11 cellular contexts compared by ENCODE assay signal in the genomic region with DNA sequence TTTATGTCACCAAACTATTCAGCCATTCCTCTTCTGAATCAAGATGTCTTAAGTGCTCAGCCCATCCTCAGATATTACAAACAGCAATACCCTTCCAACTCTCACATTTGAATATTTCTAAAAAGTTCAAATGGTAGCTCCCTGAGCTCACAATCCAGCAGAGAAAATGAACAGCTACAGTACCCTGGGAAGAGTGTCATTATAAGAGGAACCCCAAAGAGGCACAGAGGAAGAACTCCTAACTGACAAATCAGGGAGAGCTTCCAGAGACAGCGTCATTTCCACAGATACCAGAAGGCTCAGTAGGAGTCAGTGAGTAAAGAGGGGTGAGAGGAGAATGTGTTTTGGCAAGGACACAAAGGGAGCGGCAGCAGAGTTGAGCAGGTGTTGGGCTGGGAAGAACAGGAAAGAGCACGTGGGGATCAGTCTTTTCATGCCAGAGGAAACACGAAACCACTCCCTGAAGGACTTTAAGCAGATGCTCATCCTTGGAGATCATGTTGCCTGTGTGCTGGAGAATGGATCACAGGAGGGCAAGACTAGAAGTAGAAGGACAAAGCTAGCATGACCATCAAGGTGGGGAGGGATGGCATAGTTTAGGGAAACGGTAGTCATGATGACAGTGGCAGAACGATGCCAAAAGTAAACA. TPM values are rescaled to one million over a fixed set of nuclear protein-coding genes. Genes with fewer than 3 reads are reported as not detected.
DNase-seq lines count a peak whose midpoint lies in the region; ATAC-seq and TF ChIP-seq lines count a peak whose summit lies in the region.
"Had no signal": no experiment of that assay in that cellular context is flagged by ENCODE, and none has a peak within 500 bp of the region (broad histone marks: within the 10 kb centered on the region; RNA-seq: fewer than 3 reads in every experiment).

No MANE protein-coding gene starts in this region.

- H3K4me3 ChIP-seq in right cardiac atrium (ENCODE audit: low read length) = no peak overlapping the region
- H3K4me3 ChIP-seq in fibroblast of lung (replicated peaks in 1 of 4; ENCODE audit: control extremely low read depth in 1 of 4, insufficient read depth in 1 of 4, low read depth in 3 of 4, low read length in 4 of 4) = no peak overlapping the region
- H3K4me3 ChIP-seq: colonic mucosa had no signal

- no peak overlapping the region for H3K4me2 ChIP-seq in fibroblast of lung (ENCODE audit: extremely low read depth, insufficient read depth, low read length)

- no peaks in the 10 kb centered on the region for H3K79me2 ChIP-seq in fibroblast of lung (ENCODE audit: control insufficient read depth, insufficient read depth, low read length)

- H3K4me3 Mint-ChIP-seq in type B pancreatic cell = no peak overlapping the region
- no peak overlapping the region for H3K4me3 Mint-ChIP-seq in Calu3 (ENCODE audit: low read depth, unreplicated experiment)
- H3K4me3 Mint-ChIP-seq: activated CD8-positive, alpha-beta memory T cell treated with anti-CD3 and anti-CD28 coated beads, Interleukin-2, amount 10 ng/mL, durations not matched to agents 7 days and 5 days had no signal

- H3K9me3 Mint-ChIP-seq in type B pancreatic cell (no peaks in the 10 kb centered on the region), Calu3 (ENCODE audit: low read depth, unreplicated experiment) (no peaks in the 10 kb centered on the region)

- TF ChIP-seq CTCF in fibroblast of lung (conservative IDR thresholded peaks at IDR 0.05 in 1 of 2, IDR thresholded peaks at IDR 0.05 in 1 of 2; ENCODE audit: low read depth in 1 of 2, low read length in 2 of 2) (no peak), type B pancreatic cell (conservative IDR thresholded peaks at IDR 0.05) (no peak), Calu3 (IDR thresholded peaks at IDR 0.05; ENCODE audit: unreplicated experiment) (no peak)

- H3K27ac ChIP-seq in right cardiac atrium (ENCODE audit: low read length) (peak overlapping the region; percentile 83), fibroblast of lung (ENCODE audit: insufficient read depth, low read length) (no peak overlapping the region)
- H3K27ac ChIP-seq: colonic mucosa had no signal

- no peak overlapping the region for H3K27ac Mint-ChIP-seq in type B pancreatic cell
- no peak overlapping the region for H3K27ac Mint-ChIP-seq in Calu3 (ENCODE audit: unreplicated experiment)
- H3K27ac Mint-ChIP-seq: activated CD8-positive, alpha-beta memory T cell treated with anti-CD3 and anti-CD28 coated beads, Interleukin-2, amount 10 ng/mL, durations not matched to agents 7 days and 5 days had no signal

- 55% methylated on average over 6 of the region's 6 CpGs for WGBS in right cardiac atrium

- H3K4me1 Mint-ChIP-seq in type B pancreatic cell (ENCODE audit: unreplicated experiment) (peaks cover 28% of the 10 kb centered on the region), Calu3 (ENCODE audit: low read depth, unreplicated experiment) (peaks cover 9% of the 10 kb centered on the region)

- H2AFZ ChIP-seq in fibroblast of lung (ENCODE audit: low read length) = no peak overlapping the region

- intact Hi-C loops in right cardiac atrium (cut with DNase I) (no loop called here), Right ventricle myocardium superior (cut with DNase I) (no loop called here), Calu3 (cut with micrococcal nuclease; ENCODE audit: unreplicated experiment) (no loop called here)

- CTCF ChIA-PET in Calu3 (lab: Charles Lee) = interaction anchor here (0.5 kb wide), 1 partner anchor 349 kb away, joined by 4 read pairs; no protein-coding TSS in a partner anchor

- ATAC-seq in right cardiac atrium (peak; percentile 15 to 40), Right ventricle myocardium superior (ENCODE audit: poor library complexity) (no peak), GM18520 (IDR thresholded peaks at IDR 0.05; ENCODE audit: unreplicated experiment) (no peak)
- ATAC-seq: activated CD8-positive, alpha-beta memory T cell treated with anti-CD3 and anti-CD28 coated beads, Interleukin-2, amount 10 ng/mL, durations not matched to agents 7 days and 5 days had no signal

- BruUV-seq in Calu3 (replicated peaks; lab: Mats Ljungman, UMichigan) = no TSS peak

- no peaks in the 10 kb centered on the region for H4K20me1 ChIP-seq in fibroblast of lung (ENCODE audit: control insufficient read depth, extremely low read depth, insufficient read depth, low read length)

- no peaks in the 10 kb centered on the region for H3K36me3 ChIP-seq in fibroblast of lung (ENCODE audit: control insufficient read depth, insufficient read depth, low read length)
- H3K36me3 ChIP-seq: colonic mucosa had no signal

- H3K4me1 ChIP-seq in right cardiac atrium (ENCODE audit: control insufficient read depth, insufficient read depth, low read length) (peaks cover 16% of the 10 kb centered on the region), fibroblast of lung (ENCODE audit: control insufficient read depth, extremely low read depth, insufficient read depth, low read length) (peaks cover 25% of the 10 kb centered on the region)
- H3K4me1 ChIP-seq: colonic mucosa had no signal

- H3K27me3 Mint-ChIP-seq in type B pancreatic cell = peaks cover 25% of the 10 kb centered on the region
- H3K27me3 Mint-ChIP-seq in Calu3 (ENCODE audit: unreplicated experiment) = peaks cover 48% of the 10 kb centered on the region

- DNase-seq in right cardiac atrium = no peak
- DNase-seq in Right ventricle myocardium superior = no peak
- peak; percentile 98 for DNase-seq in NCI-H69 (lab: John Stamatoyannopoulos, UW)
- peak; percentile 24 to 83 for DNase-seq in fibroblast of lung (ENCODE audit: low read depth in 2 of 2)
- DNase-seq in type B pancreatic cell (ENCODE audit: extremely low spot score, unreplicated experiment) = peak; percentile 10
- DNase-seq in Kasumi-1 (lab: John Stamatoyannopoulos, UW) = no peak
- no peak for DNase-seq in Calu3
- DNase-seq: activated CD8-positive, alpha-beta memory T cell treated with anti-CD3 and anti-CD28 coated beads, Interleukin-2, amount 10 ng/mL, durations not matched to agents 7 days and 5 days; colonic mucosa; KG1 had no signal

- peaks cover 5% of the 10 kb centered on the region for H3K36me3 Mint-ChIP-seq in type B pancreatic cell
- H3K36me3 Mint-ChIP-seq in Calu3 (ENCODE audit: insufficient read depth, unreplicated experiment) = peaks cover 14% of the 10 kb centered on the region
- H3K36me3 Mint-ChIP-seq: activated CD8-positive, alpha-beta memory T cell treated with anti-CD3 and anti-CD28 coated beads, Interleukin-2, amount 10 ng/mL, durations not matched to agents 7 days and 5 days had no signal

- no peak overlapping the region for H3K9ac ChIP-seq in fibroblast of lung (ENCODE audit: insufficient read depth, low read length)

- H3K9me3 ChIP-seq in right cardiac atrium (ENCODE audit: control insufficient read depth, low read length) = no peaks in the 10 kb centered on the region
- no peaks in the 10 kb centered on the region for H3K9me3 ChIP-seq in fibroblast of lung (ENCODE audit: control insufficient read depth, insufficient read depth, low read depth, low read length)
- H3K9me3 ChIP-seq: colonic mucosa had no signal

- H3K27me3 ChIP-seq in right cardiac atrium (ENCODE audit: control insufficient read depth, insufficient read depth) (no peaks in the 10 kb centered on the region), fibroblast of lung (ENCODE audit: control insufficient read depth, insufficient read depth, low read length) (no peaks in the 10 kb centered on the region)
- H3K27me3 ChIP-seq: colonic mucosa had no signal

RNA-seq across cellular contexts. Expression of gene CLTCL1, which starts 4.3 kb away (rescaled TPM):
- total RNA-seq in right cardiac atrium = 10 to 100 TPM; 16.6 to 26.7 (median 21.7) TPM
- polyA plus RNA-seq in right cardiac atrium = 19.7 TPM
- total RNA-seq in Right ventricle myocardium superior = 9.6 TPM
- 11.3 and 13.4 TPM in 2 replicates for total RNA-seq in fibroblast of lung
- 4.2 and 6.5 TPM in 2 replicates for polyA plus RNA-seq in fibroblast of lung
- 4.3 and 5.8 TPM in 2 replicates for polyA plus RNA-seq in fibroblast of lung (2012)
- polyA minus RNA-seq in fibroblast of lung (ENCODE audit: low replicate concordance) = 6.2 and 28.7 TPM in 2 replicates
- total RNA-seq in type B pancreatic cell (ENCODE audit: low replicate concordance) = 2.4 and 11.6 TPM in 2 replicates
- total RNA-seq in Calu3 (2022) = 2.9 and 4.4 TPM in 2 replicates

Comparison
In these comparisons a context has a peak if more than half of its experiments do, and no peak if none do; other contexts are left out.
1. ATAC-seq: peak in right cardiac atrium (2 of 2); none in Right ventricle myocardium superior (single experiment) and GM18520 (single experiment).
2. DNase-seq: peak in NCI-H69 (single experiment), fibroblast of lung (2 of 2) and type B pancreatic cell (single experiment); none in right cardiac atrium (0 of 3), Right ventricle myocardium superior (single experiment), Kasumi-1 (0 of 2) and Calu3 (single experiment).